ENCODE assay signal across 1 cellular context in genomic region chr9:75588808-75589207, GRCh38.
TF ChIP-seq lines count a peak whose summit lies in the region.

No MANE protein-coding gene starts in this region.

TF ChIP-seq in SK-N-SH treated with all-trans-retinoic acid at 6 μM for 48 hours, 23 proteins besides CTCF, POLR2A, EP300 and RAD21 (continued from another document):
- TF ChIP-seq ESRRG (CRISPR knock-in tag; IDR thresholded peaks at IDR 0.05) (no peak), ZNF70 (CRISPR knock-in tag; IDR thresholded peaks at IDR 0.05) (no peak)
